8 cellular contexts compared by ENCODE assay signal in the genomic region with DNA sequence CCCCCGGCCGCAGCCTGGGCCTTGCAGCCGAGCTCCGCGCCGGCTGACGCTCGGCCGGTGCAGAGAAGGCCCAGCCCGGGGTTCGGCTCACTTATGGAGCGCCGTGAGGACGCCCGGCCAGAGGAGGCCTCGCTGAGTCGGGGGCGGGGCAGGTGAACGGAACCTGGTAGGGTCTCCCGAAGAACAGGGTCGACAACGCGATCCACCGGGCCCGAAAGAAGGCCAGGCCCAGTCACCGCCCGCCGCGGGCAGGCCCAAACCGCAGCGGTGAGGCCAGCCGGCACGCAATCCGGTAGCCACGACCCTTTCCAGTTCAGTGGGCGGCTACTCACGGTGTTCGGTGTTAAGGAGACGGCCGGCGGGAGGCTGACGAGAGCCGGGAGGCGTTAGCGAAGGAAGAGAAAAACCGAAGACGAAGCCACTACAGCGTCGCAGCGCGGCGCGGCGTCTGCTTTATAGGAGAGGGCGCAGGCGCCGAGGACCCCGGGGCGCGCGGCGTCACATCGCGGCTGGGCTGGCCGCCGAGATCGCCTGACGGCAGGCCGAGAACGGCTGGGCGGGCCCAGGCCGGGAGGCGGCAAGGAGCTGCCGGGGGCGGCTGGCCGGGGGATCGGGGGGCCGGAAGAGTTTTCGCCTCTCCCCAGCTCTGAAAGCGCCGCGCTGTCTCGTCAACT. TPM values are rescaled to one million over a fixed set of nuclear protein-coding genes. Genes with fewer than 3 reads are reported as not detected.
DNase-seq lines count a peak whose midpoint lies in the region; ATAC-seq and TF ChIP-seq lines count a peak whose summit lies in the region.

TSS of gene SKP1 (minus strand) at position 428 of the 674 bp plus-strand sequence. CDS start 2,928 bp downstream, outside the sequence.

- peak within 1 kb of the TSS; percentile 92 to 97 for H3K27ac Mint-ChIP-seq in natural killer cell

- H3K4me1 Mint-ChIP-seq in natural killer cell, result peaks cover 28 to 34% of the 10 kb centered on the region in 2 donors

- ATAC-seq in GM21717 (IDR thresholded peaks at IDR 0.05; ENCODE audit: unreplicated experiment) (peak; percentile 68), natural killer cell (peak; percentile 88 to 95 (median 89))

- H3K9me3 Mint-ChIP-seq in natural killer cell, result no peaks in the 10 kb centered on the region

- peak within 1 kb of the TSS; percentile 89 for H3K4me3 Mint-ChIP-seq in natural killer cell

- no peak for TF ChIP-seq CTCF in natural killer cell (IDR thresholded peaks at IDR 0.05)

- peaks cover 7% of the 10 kb centered on the region for H3K36me3 Mint-ChIP-seq in natural killer cell

- intact Hi-C loops in natural killer cell (cut with micrococcal nuclease), result loop anchor here (2.0 to 5.0 kb wide), 2 partner anchors 50 to 196 kb away; partner anchors contain the start of genes PPP2CA and UBE2B

- DNase-seq in DMS79 treated with DMSO at 0.1 percent for 48 hours (lab: John Stamatoyannopoulos, UW) (peak; percentile 31), KG1 (lab: John Stamatoyannopoulos, UW) (peak; percentile 52), SHP77 (lab: John Stamatoyannopoulos, UW) (peak; percentile 44 to 69), fibroblast of peridontal ligament (ENCODE audit: extremely low read depth) (peak; percentile 75), natural killer cell (peak; percentile 88)
- peak; percentile 78 for DNase-seq in activated T-helper 9 cell treated with anti-CD3 and anti-CD28 coated beads, Interleukin-2, amount 50 U/mL, for 16 hours (ENCODE audit: low read depth)
- peak; percentile 77 to 96 (median 86) for DNase-seq in stimulated activated naive CD4-positive, alpha-beta T cell (lab: John Stamatoyannopoulos, UW)

- no peaks in the 10 kb centered on the region for H3K27me3 Mint-ChIP-seq in natural killer cell (ENCODE audit: low read depth in 2 of 2)

RNA-seq across cellular contexts. Expression of gene SKP1, which starts in this region (rescaled TPM):
- 100 to 1,000 TPM; 301 to 338 (median 315) TPM for total RNA-seq in natural killer cell

Comparison
In these comparisons a context has a peak if more than half of its experiments do, and no peak if none do; other contexts are left out.
1. Peak in every context shown above with its lines: DNase-seq and ATAC-seq.
2. DNase-seq: peak in every context shown above with its lines; median percentile 88 in natural killer cell; 86 in stimulated activated naive CD4-positive, alpha-beta T cell; 78 in activated T-helper 9 cell treated with anti-CD3 and anti-CD28 coated beads, Interleukin-2, amount 50 U/mL, for 16 hours; 75 in fibroblast of peridontal ligament; 56 in SHP77; 52 in KG1; 31 in DMS79 treated with DMSO at 0.1 percent for 48 hours.